ENCODE assay signal across 23 cellular contexts in genomic region chr1:34710811-34711210, GRCh38. TPM values are rescaled to one million over a fixed set of nuclear protein-coding genes. Genes with fewer than 3 reads are reported as not detected.
"Had no signal": no experiment of that assay in that cellular context is flagged by ENCODE, and none has a peak within 500 bp of the region (broad histone marks: within the 10 kb centered on the region; RNA-seq: fewer than 3 reads in every experiment).

No MANE protein-coding gene starts in this region.

- H3K9me3 Mint-ChIP-seq: activated CD4-positive, alpha-beta memory T cell treated with anti-CD3 and anti-CD28 coated beads, Interleukin-2, amount 10 ng/mL, durations not matched to agents 7 days and 5 days; activated naive CD4-positive, alpha-beta T cell treated with anti-CD3 and anti-CD28 coated beads, Interleukin-2, amount 10 ng/mL, durations not matched to agents 7 days and 5 days; activated naive CD8-positive, alpha-beta T cell treated with anti-CD3 and anti-CD28 coated beads for 36 hours; activated T-cell treated with anti-CD3 and anti-CD28 coated beads, Interleukin-2, amount 50 U/mL, for 72 hours; activated T-helper 2 cell treated with anti-CD3 and anti-CD28 coated beads, Interferon-gamma antibody, Interleukin-2, Interleukin-4, amounts not matched to agents 10 μg/mL and 5 μg/mL and 100 μg/mL, durations not matched to agents 14 hours and 24 hours and 36 hours had no signal

- H3K4me3 ChIP-seq: PC-9 had no signal

- H3K27ac Mint-ChIP-seq: activated CD4-positive, alpha-beta memory T cell treated with anti-CD3 and anti-CD28 coated beads, Interleukin-2, amount 10 ng/mL, durations not matched to agents 7 days and 5 days; activated CD4-positive, alpha-beta T cell treated with anti-CD3 and anti-CD28 coated beads for 36 hours; activated naive CD4-positive, alpha-beta T cell treated with anti-CD3 and anti-CD28 coated beads, Interleukin-2, amount 10 ng/mL, durations not matched to agents 7 days and 5 days; activated naive CD8-positive, alpha-beta T cell treated with anti-CD3 and anti-CD28 coated beads for 36 hours; activated T-cell treated with anti-CD3 and anti-CD28 coated beads, Interleukin-2, amount 50 U/mL, for 72 hours; activated T-helper 2 cell treated with anti-CD3 and anti-CD28 coated beads, Interferon-gamma antibody, Interleukin-2, Interleukin-4, amounts not matched to agents 10 μg/mL and 5 μg/mL and 100 μg/mL, durations not matched to agents 14 hours and 24 hours and 36 hours had no signal

- H3K4me3 Mint-ChIP-seq: activated CD4-positive, alpha-beta memory T cell treated with anti-CD3 and anti-CD28 coated beads, Interleukin-2, amount 10 ng/mL, durations not matched to agents 7 days and 5 days; activated CD4-positive, alpha-beta T cell treated with anti-CD3 and anti-CD28 coated beads for 36 hours; activated naive CD4-positive, alpha-beta T cell treated with anti-CD3 and anti-CD28 coated beads, Interleukin-2, amount 10 ng/mL, durations not matched to agents 7 days and 5 days; activated naive CD8-positive, alpha-beta T cell treated with anti-CD3 and anti-CD28 coated beads for 36 hours; activated T-cell treated with anti-CD3 and anti-CD28 coated beads, Interleukin-2, amount 50 U/mL, for 72 hours had no signal

- H3K36me3 Mint-ChIP-seq: activated naive CD4-positive, alpha-beta T cell treated with anti-CD3 and anti-CD28 coated beads, Interleukin-2, amount 10 ng/mL, durations not matched to agents 7 days and 5 days; activated naive CD8-positive, alpha-beta T cell treated with anti-CD3 and anti-CD28 coated beads for 36 hours had no signal

- H3K36me3 ChIP-seq: brain microvascular endothelial cell, WERI-Rb-1 had no signal

- H3K27me3 Mint-ChIP-seq: activated naive CD8-positive, alpha-beta T cell treated with anti-CD3 and anti-CD28 coated beads for 36 hours had no signal

- H3K27me3 ChIP-seq: brain microvascular endothelial cell had no signal

- H3K4me1 Mint-ChIP-seq: activated CD4-positive, alpha-beta memory T cell treated with anti-CD3 and anti-CD28 coated beads, Interleukin-2, amount 10 ng/mL, durations not matched to agents 7 days and 5 days; activated CD4-positive, alpha-beta T cell treated with anti-CD3 and anti-CD28 coated beads for 36 hours; activated naive CD4-positive, alpha-beta T cell treated with anti-CD3 and anti-CD28 coated beads, Interleukin-2, amount 10 ng/mL, durations not matched to agents 7 days and 5 days; activated naive CD8-positive, alpha-beta T cell treated with anti-CD3 and anti-CD28 coated beads for 36 hours had no signal

- DNase-seq: activated CD4-positive, alpha-beta memory T cell treated with anti-CD3 and anti-CD28 coated beads, Interleukin-2, amount 10 ng/mL, durations not matched to agents 7 days and 5 days; activated CD4-positive, alpha-beta T cell treated with anti-CD3 and anti-CD28 coated beads for 36 hours; activated CD4-positive, alpha-beta T cell treated with anti-CD3 and anti-CD28 coated beads, Interleukin-2, amount 50 U/mL, for 1 hour; activated CD8-positive, alpha-beta memory T cell treated with anti-CD3 and anti-CD28 coated beads, Interleukin-2, amount 50 U/mL, for 4 hours; activated gamma-delta T cell treated with Interleukin-2 at 50 U/mL for 16 hours; activated naive CD4-positive, alpha-beta T cell treated with anti-CD3 and anti-CD28 coated beads, Interleukin-2, amount 10 ng/mL, durations not matched to agents 7 days and 5 days; activated naive CD8-positive, alpha-beta T cell treated with anti-CD3 and anti-CD28 coated beads for 36 hours; activated T-cell treated with anti-CD3 and anti-CD28 coated beads, Interleukin-2, amount 50 U/mL, for 72 hours; brain microvascular endothelial cell; cerebellar nuclear complex; NCI-H1694; NCI-H2029; NCI-H2107; NCI-H446 treated with DMSO at 0.1 percent for 48 hours; NCI-H524 treated with DMSO at 0.1 percent for 48 hours; PC-9; SHP77 treated with DMSO at 0.1 percent for 48 hours; WERI-Rb-1 had no signal

RNA-seq across cellular contexts. Expression of gene GJB5, which starts 44.0 kb away (rescaled TPM):
- total RNA-seq: activated CD4-positive, alpha-beta memory T cell treated with anti-CD3 and anti-CD28 coated beads, Interleukin-2, amount 10 ng/mL, durations not matched to agents 7 days and 5 days; activated CD4-positive, alpha-beta T cell treated with anti-CD3 and anti-CD28 coated beads for 36 hours; activated CD8-positive, alpha-beta memory T cell treated with anti-CD3 and anti-CD28 coated beads for 36 hours; activated naive CD8-positive, alpha-beta T cell treated with anti-CD3 and anti-CD28 coated beads for 36 hours; activated T-cell treated with anti-CD3 and anti-CD28 coated beads, Interleukin-2, amount 50 U/mL, for 72 hours; activated T-helper 2 cell treated with anti-CD3 and anti-CD28 coated beads, Interferon-gamma antibody, Interleukin-2, Interleukin-4, amounts not matched to agents 10 μg/mL and 5 μg/mL and 100 μg/mL, durations not matched to agents 14 hours and 24 hours and 36 hours; cardiac septum; SK-MEL-5; T-helper 2 cell treated with Interferon-gamma antibody and Interleukin-4, amounts not matched to agents 100 ng/mL and 5 ng/mL, for 36 hours had no signal

RNA-seq across cellular contexts. Expression of gene GJB4, which starts 48.7 kb away (rescaled TPM):
- total RNA-seq: activated CD4-positive, alpha-beta memory T cell treated with anti-CD3 and anti-CD28 coated beads, Interleukin-2, amount 10 ng/mL, durations not matched to agents 7 days and 5 days; activated CD4-positive, alpha-beta T cell treated with anti-CD3 and anti-CD28 coated beads for 36 hours; activated CD8-positive, alpha-beta memory T cell treated with anti-CD3 and anti-CD28 coated beads for 36 hours; activated naive CD8-positive, alpha-beta T cell treated with anti-CD3 and anti-CD28 coated beads for 36 hours; activated T-cell treated with anti-CD3 and anti-CD28 coated beads, Interleukin-2, amount 50 U/mL, for 72 hours; activated T-helper 2 cell treated with anti-CD3 and anti-CD28 coated beads, Interferon-gamma antibody, Interleukin-2, Interleukin-4, amounts not matched to agents 10 μg/mL and 5 μg/mL and 100 μg/mL, durations not matched to agents 14 hours and 24 hours and 36 hours; cardiac septum; SK-MEL-5; T-helper 2 cell treated with Interferon-gamma antibody and Interleukin-4, amounts not matched to agents 100 ng/mL and 5 ng/mL, for 36 hours had no signal
